17 cellular contexts compared by ENCODE assay signal in the genomic region with DNA sequence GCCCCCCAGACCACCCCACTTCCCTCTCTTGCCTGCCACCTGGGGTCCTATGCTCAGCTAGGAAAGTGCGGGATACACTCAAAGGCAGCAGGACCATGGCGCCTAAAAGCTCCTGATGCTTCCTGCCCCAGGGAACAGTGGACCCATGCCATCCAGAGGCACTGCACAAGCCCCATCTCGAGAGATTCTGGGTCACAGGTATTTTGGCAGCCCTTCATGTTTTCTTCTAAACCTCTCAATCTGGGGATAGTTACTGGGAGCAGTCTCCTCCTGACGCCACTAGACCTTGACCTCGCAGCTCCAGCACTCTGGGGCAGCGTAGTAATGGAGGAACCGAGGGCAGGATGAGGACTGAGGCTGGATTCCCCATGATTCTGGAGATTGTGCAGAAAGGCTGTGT.
DNase-seq lines count a peak whose midpoint lies in the region; ATAC-seq, FAIRE-seq and TF ChIP-seq lines count a peak whose summit lies in the region.
"Had no signal": no experiment of that assay in that cellular context is flagged by ENCODE, and none has a peak within 500 bp of the region (broad histone marks: within the 10 kb centered on the region; RNA-seq: fewer than 3 reads in every experiment).

No MANE protein-coding gene starts in this region.

- intact Hi-C loops in PC-9 (cut with micrococcal nuclease; ENCODE audit: unreplicated experiment), result loop anchor here (2.0 kb wide), 1 partner anchor 24 kb away; no protein-coding TSS in a partner anchor

- DNase-seq in SK-N-SH, result no peak
- DNase-seq in PC-9, result no peak
- no peak for DNase-seq in stimulated activated naive CD8-positive, alpha-beta T cell treated with anti-CD3 and anti-CD28 coated beads, Interleukin-15, amount 100 ng/mL, for 72 hours
- no peak for DNase-seq in stimulated activated CD4-positive, alpha-beta T cell treated with anti-CD3 and anti-CD28 coated beads, Interleukin-4, amount 100 ng/mL, for 1 hour
- no peak for DNase-seq in T-helper 9 cell
- DNase-seq in HTR-8/SVneo (ENCODE audit: insufficient read length, low spot score), result no peak
- DNase-seq: COR-L47, cortex of kidney, midbrain, NCI-H2029 treated with DMSO at 0.1 percent for 48 hours, NCI-H748 treated with DMSO at 0.1 percent for 48 hours had no signal

- H3K4me3 Mint-ChIP-seq in stimulated activated naive CD8-positive, alpha-beta T cell treated with anti-CD3 and anti-CD28 coated beads, Interleukin-15, amount 100 ng/mL, for 72 hours, result peak overlapping the region; percentile 71 to 78

- H3K27ac ChIP-seq in SK-N-SH (ENCODE audit: low read depth in 2 of 2, low read length in 1 of 2) (peak overlapping the region in 1 of 2 experiments; percentile 94; a peak in 2 of 4 replicates), PC-9 (peak overlapping the region; percentile 96; the same call in 1 of the 2 replicates), gastroesophageal sphincter (peak overlapping the region in 3 of 4 donors; percentile 69 to 81 (median 79))
- H3K27ac ChIP-seq: 22Rv1, HL-60 had no signal

- H2AFZ ChIP-seq in SK-N-SH (ENCODE audit: low read depth) (no peak overlapping the region), PC-9 (no peak overlapping the region)

- no peaks in the 10 kb centered on the region for H3K9me3 ChIP-seq in SK-N-SH
- H3K9me3 ChIP-seq in PC-9 (ENCODE audit: insufficient read depth, low read depth), result no peaks in the 10 kb centered on the region
- H3K9me3 ChIP-seq in gastroesophageal sphincter, result no peaks in the 10 kb centered on the region
- H3K9me3 ChIP-seq: HAP-1 had no signal

- H3K4me2 ChIP-seq in SK-N-SH, result 0 out of 2 replicates have a peak overlapping the region, but pooled peaks have one; percentile 48
- peak overlapping the region; percentile 81; the same call in 1 of the 2 replicates for H3K4me2 ChIP-seq in PC-9

- WGBS in SK-N-SH (ENCODE audit: low lambda C conversion rate), result 91% methylated on average over 3 of the region's 7 CpGs
- WGBS in gastroesophageal sphincter (ENCODE audit: low coverage in 1 of 2), 2 donors, result 93 to 94% methylated on average over 3 to 5 of the region's 7 CpGs

- TF ChIP-seq EP300 in SK-N-SH (IDR thresholded peaks at IDR 0.05; ENCODE audit: borderline replicate concordance in 1 of 2, low read depth in 1 of 2, low read length in 1 of 2) (no peak), gastroesophageal sphincter (IDR thresholded peaks at IDR 0.05) (no peak)

- H4K20me1 ChIP-seq in SK-N-SH (ENCODE audit: insufficient read depth) (no peaks in the 10 kb centered on the region), PC-9 (ENCODE audit: insufficient read depth) (no peaks in the 10 kb centered on the region)

- H3K4me1 Mint-ChIP-seq in stimulated activated naive CD8-positive, alpha-beta T cell treated with anti-CD3 and anti-CD28 coated beads, Interleukin-15, amount 100 ng/mL, for 72 hours, result peaks cover 89% of the 10 kb centered on the region

- no peak overlapping the region for H3K27ac Mint-ChIP-seq in stimulated activated naive CD8-positive, alpha-beta T cell treated with anti-CD3 and anti-CD28 coated beads, Interleukin-15, amount 100 ng/mL, for 72 hours

- TF ChIP-seq RAD21 in SK-N-SH (IDR thresholded peaks at IDR 0.05; ENCODE audit: low read length), result no peak

- H3K4me1 ChIP-seq in SK-N-SH (ENCODE audit: control insufficient read depth in 1 of 2, insufficient read depth in 2 of 2, low read depth in 1 of 2, low read length in 1 of 2) (peaks cover 36 to 52% of the 10 kb centered on the region in 2 experiments; a peak in 3 of 4 replicates), PC-9 (replicated peaks; ENCODE audit: insufficient read depth) (peaks cover 46% of the 10 kb centered on the region), gastroesophageal sphincter (peaks cover 0 to 90% (median 55%) of the 10 kb centered on the region in 3 donors)

- no peak for ATAC-seq in SK-N-SH treated with all-trans-retinoic acid at 6 μM for 48 hours
- no peak for ATAC-seq in gastroesophageal sphincter
- no peak for ATAC-seq in stimulated activated naive CD8-positive, alpha-beta T cell treated with anti-CD3 and anti-CD28 coated beads, Interleukin-15, amount 100 ng/mL, for 72 hours

- CTCF ChIA-PET in SK-N-SH (lab: Yijun Ruan, JAX), result no interaction called here
- CTCF ChIA-PET in PC-9 (lab: Charles Lee), result no interaction called here

- no peaks in the 10 kb centered on the region for H3K9me2 ChIP-seq in SK-N-SH
- no peaks in the 10 kb centered on the region for H3K9me2 ChIP-seq in PC-9 (ENCODE audit: insufficient read depth)

- peaks cover 5 to 8% of the 10 kb centered on the region in 2 donors for H3K9me3 Mint-ChIP-seq in stimulated activated naive CD8-positive, alpha-beta T cell treated with anti-CD3 and anti-CD28 coated beads, Interleukin-15, amount 100 ng/mL, for 72 hours

- peaks cover 12% of the 10 kb centered on the region for H3K27me3 Mint-ChIP-seq in stimulated activated naive CD8-positive, alpha-beta T cell treated with anti-CD3 and anti-CD28 coated beads, Interleukin-15, amount 100 ng/mL, for 72 hours
- H3K27me3 Mint-ChIP-seq: progenitor cell of endocrine pancreas had no signal

- H3K27me3 ChIP-seq in SK-N-SH (ENCODE audit: insufficient read depth) (no peaks in the 10 kb centered on the region), PC-9 (ENCODE audit: insufficient read depth, low read depth) (no peaks in the 10 kb centered on the region), gastroesophageal sphincter (no peaks in the 10 kb centered on the region)

- H3K79me2 ChIP-seq in SK-N-SH (ENCODE audit: insufficient read depth) (no peaks in the 10 kb centered on the region), PC-9 (ENCODE audit: low read depth) (no peaks in the 10 kb centered on the region)

- FAIRE-seq in HTR-8/SVneo (lab: Jason Lieb, UNC), result no peak

- TF ChIP-seq POLR2A in gastroesophageal sphincter (IDR thresholded peaks at IDR 0.05), result no peak

- no peaks in the 10 kb centered on the region for H3K36me3 ChIP-seq in SK-N-SH (replicated peaks in 1 of 2; ENCODE audit: control insufficient read depth in 1 of 2, insufficient read depth in 2 of 2, low read length in 1 of 2)
- no peaks in the 10 kb centered on the region for H3K36me3 ChIP-seq in PC-9 (ENCODE audit: low read depth)
- no peaks in the 10 kb centered on the region for H3K36me3 ChIP-seq in gastroesophageal sphincter
- H3K36me3 ChIP-seq: HAP-1 had no signal

- POLR2A ChIA-PET in SK-N-SH (lab: Yijun Ruan, JAX), result no interaction called here
- POLR2A ChIA-PET in PC-9 (lab: Charles Lee; ENCODE audit: unreplicated experiment), result no interaction called here

- TF ChIP-seq CTCF in SK-N-SH (IDR thresholded peaks at IDR 0.05) (no peak), PC-9 (conservative IDR thresholded peaks at IDR 0.05) (no peak), gastroesophageal sphincter (IDR thresholded peaks at IDR 0.05) (no peak)

- H3K4me3 ChIP-seq in SK-N-SH (ENCODE audit: low read depth in 2 of 2, low read length in 1 of 2) (no peak overlapping the region), PC-9 (no peak overlapping the region), gastroesophageal sphincter (no peak overlapping the region)
- H3K4me3 ChIP-seq: HAP-1 had no signal

- H3K9ac ChIP-seq in SK-N-SH, result peak overlapping the region; percentile 67; the same call in 1 of the 2 replicates

- H3F3A ChIP-seq in SK-N-SH (replicated peaks; ENCODE audit: insufficient read depth) (peaks cover 15% of the 10 kb centered on the region), PC-9 (ENCODE audit: insufficient read depth, low read depth) (peaks cover 26% of the 10 kb centered on the region)

- BruUV-seq in PC-9 (replicated peaks; lab: Mats Ljungman, UMichigan), result no TSS peak

TF ChIP-seq in SK-N-SH treated with all-trans-retinoic acid at 6 μM for 48 hours, 23 proteins besides CTCF, POLR2A, EP300 and RAD21:
- TF ChIP-seq, protein P1, sequence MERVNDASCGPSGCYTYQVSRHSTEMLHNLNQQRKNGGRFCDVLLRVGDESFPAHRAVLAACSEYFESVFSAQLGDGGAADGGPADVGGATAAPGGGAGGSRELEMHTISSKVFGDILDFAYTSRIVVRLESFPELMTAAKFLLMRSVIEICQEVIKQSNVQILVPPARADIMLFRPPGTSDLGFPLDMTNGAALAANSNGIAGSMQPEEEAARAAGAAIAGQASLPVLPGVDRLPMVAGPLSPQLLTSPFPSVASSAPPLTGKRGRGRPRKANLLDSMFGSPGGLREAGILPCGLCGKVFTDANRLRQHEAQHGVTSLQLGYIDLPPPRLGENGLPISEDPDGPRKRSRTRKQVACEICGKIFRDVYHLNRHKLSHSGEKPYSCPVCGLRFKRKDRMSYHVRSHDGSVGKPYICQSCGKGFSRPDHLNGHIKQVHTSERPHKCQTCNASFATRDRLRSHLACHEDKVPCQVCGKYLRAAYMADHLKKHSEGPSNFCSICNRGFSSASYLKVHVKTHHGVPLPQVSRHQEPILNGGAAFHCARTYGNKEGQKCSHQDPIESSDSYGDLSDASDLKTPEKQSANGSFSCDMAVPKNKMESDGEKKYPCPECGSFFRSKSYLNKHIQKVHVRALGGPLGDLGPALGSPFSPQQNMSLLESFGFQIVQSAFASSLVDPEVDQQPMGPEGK (CRISPR knock-in tag; IDR thresholded peaks at IDR 0.05; ENCODE audit: borderline replicate concordance), result no peak
TF ChIP-seq in SK-N-SH treated with all-trans-retinoic acid at 6 μM for 48 hours: peak in this region for 0.
